27 cellular contexts compared by ENCODE assay signal in the genomic region with DNA sequence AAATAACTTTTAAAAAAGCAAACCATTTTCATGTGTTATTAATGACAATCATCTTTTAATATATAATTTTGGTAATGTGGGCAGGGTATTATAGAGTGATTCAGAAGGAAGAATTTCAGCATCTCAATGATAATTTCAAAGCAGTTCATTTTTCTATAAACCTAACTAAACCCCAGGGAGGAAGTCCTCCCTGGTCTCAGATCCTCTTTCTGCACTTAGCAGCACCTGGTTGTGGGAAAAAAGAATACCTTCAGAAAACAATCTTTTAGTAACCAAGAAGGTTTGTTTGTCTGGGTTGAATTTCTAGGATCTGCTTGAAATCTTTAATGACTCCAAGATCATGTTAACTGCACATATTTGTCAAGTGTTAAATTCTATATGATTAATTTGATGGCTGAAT.
DNase-seq lines count a peak whose midpoint lies in the region; ATAC-seq lines count a peak whose summit lies in the region.
"Had no signal": no experiment of that assay in that cellular context is flagged by ENCODE, and none has a peak within 500 bp of the region (broad histone marks: within the 10 kb centered on the region; RNA-seq: fewer than 3 reads in every experiment).

No MANE protein-coding gene starts in this region.

- no peak overlapping the region for H3K4me3 ChIP-seq in HAP-1
- H3K4me3 ChIP-seq: cardiac muscle cell, gastrocnemius medialis, GM23338, hepatocyte, tibial artery had no signal

- H3K4me1 ChIP-seq in HAP-1, result no peaks in the 10 kb centered on the region
- H3K4me1 ChIP-seq: gastrocnemius medialis, tibial artery had no signal

- in situ Hi-C loops in HAP-1 (cut with MboI; ENCODE audit: low sequenced_read_pairs), result no loop called here

- H3K9me3 ChIP-seq in HAP-1, result no peaks in the 10 kb centered on the region
- H3K9me3 ChIP-seq: gastrocnemius medialis, neutrophil, tibial artery had no signal

- H3K36me3 ChIP-seq in HAP-1 (replicated peaks), result no peaks in the 10 kb centered on the region
- H3K36me3 ChIP-seq: cardiac muscle cell, gastrocnemius medialis, neutrophil, tibial artery had no signal

- no peaks in the 10 kb centered on the region for H3K27me3 ChIP-seq in HAP-1 (ENCODE audit: low read depth)
- H3K27me3 ChIP-seq: cardiac muscle cell, gastrocnemius medialis, hepatocyte, neutrophil, tibial artery had no signal

- ATAC-seq in GM18511 (IDR thresholded peaks at IDR 0.05; ENCODE audit: unreplicated experiment) (peak; percentile 71), GM21423 (IDR thresholded peaks at IDR 0.05; ENCODE audit: unreplicated experiment) (peak; percentile 51), HG03135 (IDR thresholded peaks at IDR 0.05; ENCODE audit: unreplicated experiment) (peak; percentile 57)
- ATAC-seq: activated naive CD4-positive, alpha-beta T cell treated with anti-CD3 and anti-CD28 coated beads, Interleukin-2, amount 50 U/mL, for 72 hours; gastrocnemius medialis; GM23338; left lobe of liver; PC-3; stimulated activated naive CD8-positive, alpha-beta T cell treated with anti-CD3 and anti-CD28 coated beads, Interleukin-15, amount 100 ng/mL, for 72 hours; WTC11 had no signal

- DNase-seq in RPMI8226, result peak; percentile 9
- no peak for DNase-seq in NCI-H187 (lab: John Stamatoyannopoulos, UW)
- no peak for DNase-seq in nucleus accumbens (lab: John Stamatoyannopoulos, UW)
- DNase-seq in HAP-1 (ENCODE audit: low spot score in 2 of 2), result no peak
- DNase-seq: activated CD4-positive, alpha-beta T cell treated with anti-CD3 and anti-CD28 coated beads, Interleukin-2, amount 50 U/mL, for 1 hour; anterior cingulate cortex; cortex of kidney; gastrocnemius medialis; KBM-7; mesendoderm; NCI-H1694; NCI-H82; PC-3; SHP77; stimulated activated naive CD8-positive, alpha-beta T cell treated with anti-CD3 and anti-CD28 coated beads, Interleukin-15, amount 100 ng/mL, for 72 hours; T-helper 9 cell; tibial artery had no signal
